12 cellular contexts compared by ENCODE assay signal in genomic region chr4:97867557-97868091, GRCh38.
DNase-seq lines count a peak whose midpoint lies in the region; ATAC-seq lines count a peak whose summit lies in the region.
"Had no signal": no experiment of that assay in that cellular context is flagged by ENCODE, and none has a peak within 500 bp of the region (broad histone marks: within the 10 kb centered on the region; RNA-seq: fewer than 3 reads in every experiment).

No MANE protein-coding gene starts in this region.

- H3K9me2 ChIP-seq in GM23248 (ENCODE audit: insufficient read depth) = no peaks in the 10 kb centered on the region

- no peak overlapping the region for H3K4me2 ChIP-seq in GM23248 (ENCODE audit: unreplicated experiment)
- H3K4me2 ChIP-seq: PC-9 had no signal

- H3K9ac ChIP-seq in GM23248 = no peak overlapping the region

- 0 to 2% methylated on average over 1 of the region's 1 CpG for WGBS in GM23248 (ENCODE audit: low coverage in 1 of 2, low lambda C conversion rate in 2 of 2, missing lambda C conversion rate in 2 of 2), 2 experiments

- ATAC-seq in left lobe of liver (peak; percentile 50), GM19463 (IDR thresholded peaks at IDR 0.05; ENCODE audit: unreplicated experiment) (no peak)
- ATAC-seq: CD8-positive, alpha-beta T cell; HCT116 had no signal

- H3F3A ChIP-seq in GM23248 (ENCODE audit: insufficient read depth) = no peaks in the 10 kb centered on the region

- in situ Hi-C loops in GM23248 (cut with MboI) = no loop called here

- no peaks in the 10 kb centered on the region for H4K20me1 ChIP-seq in GM23248 (ENCODE audit: insufficient read depth)

- H3K27ac ChIP-seq in GM23248 = no peak overlapping the region
- H3K27ac ChIP-seq: PC-9 had no signal

- H3K9me3 ChIP-seq in GM23248 (ENCODE audit: low read depth) = no peaks in the 10 kb centered on the region

- no peaks in the 10 kb centered on the region for H3K27me3 ChIP-seq in GM23248 (replicated peaks; ENCODE audit: insufficient read depth)

- H2AFZ ChIP-seq in GM23248 = no peak overlapping the region

- H3K79me2 ChIP-seq in GM23248 (ENCODE audit: insufficient read depth) = no peaks in the 10 kb centered on the region

- no peaks in the 10 kb centered on the region for H3K4me1 ChIP-seq in GM23248 (ENCODE audit: insufficient read depth)

- DNase-seq in NCI-H2029 (lab: John Stamatoyannopoulos, UW) (peak; percentile 26), NCI-H2029 treated with DMSO at 0.1 percent for 48 hours (lab: John Stamatoyannopoulos, UW) (no peak), GM23248 (peak; percentile 0), NCI-H748 treated with DMSO at 0.1 percent for 48 hours (lab: John Stamatoyannopoulos, UW) (peak; percentile 48), left lobe of liver (ENCODE audit: low spot score) (no peak), T-helper 2 cell (no peak)
- DNase-seq: CD8-positive, alpha-beta T cell; NCI-H187 treated with DMSO at 0.1 percent for 48 hours; NCI-H226; PC-9 had no signal

- H3K36me3 ChIP-seq in GM23248 (ENCODE audit: low read depth) = no peaks in the 10 kb centered on the region

- no peak overlapping the region for H3K4me3 ChIP-seq in GM23248
- H3K4me3 ChIP-seq: PC-9 had no signal

Comparison
In these comparisons a context has a peak if more than half of its experiments do, and no peak if none do; other contexts are left out.
1. DNase-seq: peak in NCI-H2029 (single experiment), GM23248 (single experiment) and NCI-H748 treated with DMSO at 0.1 percent for 48 hours (single experiment); none in NCI-H2029 treated with DMSO at 0.1 percent for 48 hours (single experiment), left lobe of liver (single experiment) and T-helper 2 cell (0 of 5).